16 cellular contexts compared by ENCODE assay signal in the genomic region with DNA sequence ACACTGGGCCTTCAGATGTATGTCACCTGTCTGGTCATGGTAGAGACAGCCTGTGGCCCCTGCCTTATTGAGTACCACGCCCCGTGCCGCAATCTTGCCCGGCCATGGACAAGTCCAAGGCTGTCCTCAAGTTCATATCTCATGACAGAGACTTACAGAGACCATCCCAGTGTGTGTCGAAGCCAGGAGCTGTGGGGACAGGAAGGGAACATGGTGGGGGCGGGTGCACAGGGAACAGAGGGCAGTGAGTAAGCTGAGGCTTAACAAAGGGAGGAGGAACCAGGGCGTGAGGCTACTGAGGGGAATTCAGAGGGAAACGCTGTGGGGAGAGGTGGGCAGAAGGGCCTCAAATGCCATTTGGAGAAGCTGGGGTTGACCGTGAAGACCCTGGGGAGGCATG.
"Had no signal": no experiment of that assay in that cellular context is flagged by ENCODE, and none has a peak within 500 bp of the region (broad histone marks: within the 10 kb centered on the region; RNA-seq: fewer than 3 reads in every experiment).

No MANE protein-coding gene starts in this region.

- H3K9me3 Mint-ChIP-seq: activated naive CD8-positive, alpha-beta T cell treated with anti-CD3 and anti-CD28 coated beads, Interleukin-2, amount 10 ng/mL, durations not matched to agents 7 days and 5 days; natural killer cell treated with Interleukin-12 subunit alpha and Interleukin-12 subunit beta and Interleukin-15 and Interleukin-18, amount 100 ng/mL, for 72 hours; stimulated activated memory B cell treated with anti-CD40 and anti-IgM and Interleukin-4, amounts not matched to agents 10 μg/mL and 1 μg/mL and 100 μg/mL, for 72 hours had no signal

- H3K36me3 Mint-ChIP-seq: activated naive CD8-positive, alpha-beta T cell treated with anti-CD3 and anti-CD28 coated beads, Interleukin-2, amount 10 ng/mL, durations not matched to agents 7 days and 5 days; natural killer cell treated with Interleukin-12 subunit alpha and Interleukin-12 subunit beta and Interleukin-15 and Interleukin-18, amount 100 ng/mL, for 72 hours; stimulated activated memory B cell treated with anti-CD40 and anti-IgM and Interleukin-4, amounts not matched to agents 10 μg/mL and 1 μg/mL and 100 μg/mL, for 72 hours had no signal

- H2AFZ ChIP-seq: parathyroid adenoma had no signal

- H3K4me1 Mint-ChIP-seq: activated naive CD8-positive, alpha-beta T cell treated with anti-CD3 and anti-CD28 coated beads, Interleukin-2, amount 10 ng/mL, durations not matched to agents 7 days and 5 days; stimulated activated memory B cell treated with anti-CD40 and anti-IgM and Interleukin-4, amounts not matched to agents 10 μg/mL and 1 μg/mL and 100 μg/mL, for 72 hours had no signal

- H3K4me3 Mint-ChIP-seq: activated CD8-positive, alpha-beta T cell treated with anti-CD3 and anti-CD28 coated beads, Interleukin-2, amount 10 ng/mL, durations not matched to agents 7 days and 5 days; activated naive CD8-positive, alpha-beta T cell treated with anti-CD3 and anti-CD28 coated beads, Interleukin-2, amount 10 ng/mL, durations not matched to agents 7 days and 5 days; natural killer cell treated with Interleukin-12 subunit alpha and Interleukin-12 subunit beta and Interleukin-15 and Interleukin-18, amount 100 ng/mL, for 72 hours; stimulated activated memory B cell treated with anti-CD40 and anti-IgM and Interleukin-4, amounts not matched to agents 10 μg/mL and 1 μg/mL and 100 μg/mL, for 72 hours had no signal

- DNase-seq: activated CD4-positive, alpha-beta T cell treated with anti-CD3 and anti-CD28 coated beads for 4 hours; activated CD8-positive, alpha-beta memory T cell treated with anti-CD3 and anti-CD28 coated beads, Interleukin-2, amount 50 U/mL, for 48 hours; activated CD8-positive, alpha-beta T cell treated with anti-CD3 and anti-CD28 coated beads, Interleukin-2, amount 10 ng/mL, durations not matched to agents 7 days and 5 days; activated naive CD8-positive, alpha-beta T cell treated with anti-CD3 and anti-CD28 coated beads, Interleukin-2, amount 10 ng/mL, durations not matched to agents 7 days and 5 days; central memory CD4-positive, alpha-beta T cell; cortex of kidney; effector memory CD4-positive, alpha-beta T cell; hypothalamus; kidney glomerular epithelial cell; T-helper 1 cell; trophoblast cell; WERI-Rb-1 had no signal

- H3K27ac Mint-ChIP-seq: activated CD8-positive, alpha-beta T cell treated with anti-CD3 and anti-CD28 coated beads, Interleukin-2, amount 10 ng/mL, durations not matched to agents 7 days and 5 days; activated naive CD8-positive, alpha-beta T cell treated with anti-CD3 and anti-CD28 coated beads, Interleukin-2, amount 10 ng/mL, durations not matched to agents 7 days and 5 days; natural killer cell treated with Interleukin-12 subunit alpha and Interleukin-12 subunit beta and Interleukin-15 and Interleukin-18, amount 100 ng/mL, for 72 hours; stimulated activated memory B cell treated with anti-CD40 and anti-IgM and Interleukin-4, amounts not matched to agents 10 μg/mL and 1 μg/mL and 100 μg/mL, for 72 hours had no signal

- H3K36me3 ChIP-seq: WERI-Rb-1 had no signal

- H3K27ac ChIP-seq: parathyroid adenoma, WERI-Rb-1 had no signal

- H3K4me3 ChIP-seq: lung had no signal

- ATAC-seq: activated CD8-positive, alpha-beta T cell treated with anti-CD3 and anti-CD28 coated beads, Interleukin-2, amount 10 ng/mL, durations not matched to agents 7 days and 5 days; natural killer cell treated with Interleukin-12 subunit alpha and Interleukin-12 subunit beta and Interleukin-15 and Interleukin-18, amount 100 ng/mL, for 72 hours; stimulated activated memory B cell treated with anti-CD40 and anti-IgM and Interleukin-4, amounts not matched to agents 10 μg/mL and 1 μg/mL and 100 μg/mL, for 72 hours had no signal

- H3K9ac ChIP-seq: parathyroid adenoma had no signal

- H3K79me2 ChIP-seq: parathyroid adenoma had no signal
